12 cellular contexts compared by ENCODE assay signal in the genomic region with DNA sequence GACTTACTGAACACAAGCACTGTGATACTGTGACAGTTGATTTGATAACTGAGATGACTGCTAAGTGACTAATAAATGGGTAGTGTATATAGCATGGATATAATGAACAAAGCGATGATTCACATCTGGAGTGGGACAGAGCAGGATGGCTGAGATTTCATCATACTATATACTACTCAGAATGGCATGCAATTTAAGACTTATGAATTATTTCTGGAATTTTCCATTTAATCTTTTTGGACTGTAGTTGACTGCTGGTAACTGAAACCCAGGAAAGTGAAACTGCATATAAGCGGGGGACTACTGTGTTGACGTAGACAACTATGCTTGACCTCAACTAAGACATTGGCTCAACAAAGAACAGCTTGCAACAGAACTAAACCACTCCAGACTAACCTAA. TPM values are rescaled to one million over a fixed set of nuclear protein-coding genes. Genes with fewer than 3 reads are reported as not detected.
DNase-seq lines count a peak whose midpoint lies in the region; ATAC-seq lines count a peak whose summit lies in the region.
"Had no signal": no experiment of that assay in that cellular context is flagged by ENCODE, and none has a peak within 500 bp of the region (broad histone marks: within the 10 kb centered on the region; RNA-seq: fewer than 3 reads in every experiment).

No MANE protein-coding gene starts in this region.

- H3K4me1 ChIP-seq in adipocyte (ENCODE audit: control insufficient read depth, insufficient read depth, low read length) = peaks cover 9% of the 10 kb centered on the region
- H3K4me1 ChIP-seq: lower lobe of right lung, right atrium auricular region had no signal

- peak overlapping the region; percentile 36 for H3K4me3 ChIP-seq in adipocyte (ENCODE audit: low read length)
- H3K4me3 ChIP-seq: lower lobe of right lung, right atrium auricular region had no signal

- peak overlapping the region; percentile 35 for H3K9ac ChIP-seq in adipocyte (ENCODE audit: low read length)

- DNase-seq in AG08396 (ENCODE audit: low spot score) (peak; percentile 54), HS-5 (ENCODE audit: low read depth) (peak; percentile 95), adipocyte (ENCODE audit: low read depth) (peak; percentile 98), iris pigment epithelial cell (ENCODE audit: low read depth) (peak; percentile 100), sciatic nerve (ENCODE audit: low spot score) (no peak), inferior parietal cortex (ENCODE audit: extremely low spot score) (no peak)
- DNase-seq: activated naive CD8-positive, alpha-beta T cell treated with anti-CD3 and anti-CD28 coated beads, Interleukin-2, amount 10 ng/mL, durations not matched to agents 7 days and 5 days; Kasumi-1; lower lobe of right lung had no signal

- no peaks in the 10 kb centered on the region for H3K36me3 ChIP-seq in adipocyte (ENCODE audit: control insufficient read depth, insufficient read depth, low read length, severe bottlenecking)
- H3K36me3 ChIP-seq: lower lobe of right lung, right atrium auricular region had no signal

- H3K27me3 ChIP-seq in adipocyte (replicated peaks; ENCODE audit: control insufficient read depth, insufficient read depth, low read length) = no peaks in the 10 kb centered on the region
- H3K27me3 ChIP-seq: right atrium auricular region had no signal

- ATAC-seq in sciatic nerve (no peak), GM18520 (IDR thresholded peaks at IDR 0.05; ENCODE audit: unreplicated experiment) (no peak), GM21367 (IDR thresholded peaks at IDR 0.05; ENCODE audit: unreplicated experiment) (no peak)
- ATAC-seq: lower lobe of right lung had no signal

- no peaks in the 10 kb centered on the region for H3K9me3 ChIP-seq in adipocyte (ENCODE audit: control insufficient read depth, low read length)
- H3K9me3 ChIP-seq: lower lobe of right lung, right atrium auricular region had no signal

- intact Hi-C loops in sciatic nerve (cut with DNase I) = no loop called here

RNA-seq across cellular contexts. Expression of gene NUCB2, which starts 20.0 kb away (rescaled TPM):
- 51.3 TPM for total RNA-seq in sciatic nerve

RNA-seq across cellular contexts. Expression of gene PIK3C2A, which starts 48.7 kb away (rescaled TPM):
- 89.0 TPM for total RNA-seq in sciatic nerve

Comparison
In these comparisons a context has a peak if more than half of its experiments do, and no peak if none do; other contexts are left out.
1. DNase-seq: peak in AG08396 (single experiment), HS-5 (single experiment), adipocyte (single experiment) and iris pigment epithelial cell (single experiment); none in sciatic nerve (single experiment) and inferior parietal cortex (single experiment).